10 cellular contexts compared by ENCODE assay signal in the genomic region with DNA sequence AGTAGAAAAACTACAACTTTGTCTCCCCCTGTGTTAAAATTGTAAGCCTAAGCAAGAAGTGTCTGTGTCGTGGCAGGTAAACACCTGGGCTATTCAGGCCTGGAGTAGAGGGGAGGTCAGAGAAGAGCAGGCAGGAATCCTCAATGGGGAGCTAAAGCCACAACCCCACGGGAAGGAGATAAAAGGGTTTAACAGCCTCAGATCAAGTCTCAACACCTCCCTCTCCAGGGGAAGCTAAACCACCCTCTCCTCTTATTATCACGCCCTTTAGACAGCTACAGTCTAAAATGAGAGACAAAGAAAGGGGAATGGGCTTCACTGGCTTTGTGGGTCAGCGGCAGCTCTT. TPM values are rescaled to one million over a fixed set of nuclear protein-coding genes. Genes with fewer than 3 reads are reported as not detected.
A peak's percentile ranks its signal among the peaks of the same experiment; 100 is the strongest.
DNase-seq lines count a peak whose midpoint lies in the region; ATAC-seq, FAIRE-seq and TF ChIP-seq lines count a peak whose summit lies in the region.
"Had no signal": no experiment of that assay in that cellular context is flagged by ENCODE, and none has a peak within 500 bp of the region (broad histone marks: within the 10 kb centered on the region; RNA-seq: fewer than 3 reads in every experiment).

No MANE protein-coding gene starts in this region.

- peak overlapping the region; percentile 4 for H3K4me3 ChIP-seq in NT2/D1 (ENCODE audit: insufficient read length, low read depth)
- H3K4me3 ChIP-seq in choroid plexus epithelial cell (ENCODE audit: low read depth, low read length) = peak overlapping the region; percentile 38
- peak overlapping the region in 2 of 3 donors; percentile 35 to 40 for H3K4me3 ChIP-seq in right lobe of liver
- peak overlapping the region in 4 of 5 donors; percentile 46 to 83 (median 64) for H3K4me3 ChIP-seq in subcutaneous abdominal adipose tissue (ENCODE audit: low read depth in 1 of 5, low read length in 5 of 5)

- intact Hi-C loops in right lobe of liver (cut with DNase I) = loop anchor here in 1 of 2 donors (5.0 kb wide), 1 partner anchor 145 kb away; no protein-coding TSS in a partner anchor

- DNase-seq in NT2/D1 (ENCODE audit: low read depth, low spot score) (no peak), choroid plexus epithelial cell (ENCODE audit: low read depth) (no peak), right lobe of liver (no peak), SIG-M5 (lab: John Stamatoyannopoulos, UW) (no peak), RCC 7860 (ENCODE audit: low spot score) (no peak)
- DNase-seq: activated CD4-positive, CD25-positive, alpha-beta regulatory T cell treated with anti-CD3 and anti-CD28 coated beads, Interleukin-2, amount 50 U/mL, for 72 hours; stimulated activated naive CD8-positive, alpha-beta T cell treated with anti-CD3 and anti-CD28 coated beads, Interleukin-15, amount 100 ng/mL, for 72 hours had no signal

- H3K4me1 ChIP-seq in NT2/D1 (ENCODE audit: insufficient read depth, insufficient read length) = peaks cover 12% of the 10 kb centered on the region
- peaks cover 0 to 34% (median 4%) of the 10 kb centered on the region in 4 donors for H3K4me1 ChIP-seq in right lobe of liver
- H3K4me1 ChIP-seq in subcutaneous abdominal adipose tissue (ENCODE audit: control insufficient read depth in 5 of 5, insufficient read depth in 5 of 5, low read length in 5 of 5) = peaks cover 5 to 36% (median 21%) of the 10 kb centered on the region in 5 donors

- H3K27ac ChIP-seq in right lobe of liver (peak overlapping the region in 1 of 3 donors; percentile 35), subcutaneous abdominal adipose tissue (ENCODE audit: low read depth, low read length) (no peak overlapping the region)

- TF ChIP-seq CTCF in choroid plexus epithelial cell (conservative IDR thresholded peaks at IDR 0.05; ENCODE audit: low read depth, low read length) (peak; percentile 9), right lobe of liver (IDR thresholded peaks at IDR 0.05) (no peak)

- H3K9me3 ChIP-seq in NT2/D1 (ENCODE audit: insufficient read depth, low read length) (no peaks in the 10 kb centered on the region), right lobe of liver (no peaks in the 10 kb centered on the region), subcutaneous abdominal adipose tissue (ENCODE audit: control insufficient read depth in 5 of 5, low read length in 5 of 5) (no peaks in the 10 kb centered on the region)
- H3K9me3 ChIP-seq: left lung had no signal

- H3K27me3 ChIP-seq in NT2/D1 (ENCODE audit: insufficient read depth, insufficient read length) (no peaks in the 10 kb centered on the region), right lobe of liver (no peaks in the 10 kb centered on the region), subcutaneous abdominal adipose tissue (ENCODE audit: control insufficient read depth in 5 of 5, insufficient read depth in 4 of 5, low read length in 5 of 5) (no peaks in the 10 kb centered on the region)

- TF ChIP-seq POLR2A in right lobe of liver (IDR thresholded peaks at IDR 0.05) = no peak

- H3K36me3 ChIP-seq in NT2/D1 (ENCODE audit: insufficient read depth, insufficient read length, low read length) (peaks cover 20% of the 10 kb centered on the region), right lobe of liver (no peaks in the 10 kb centered on the region), subcutaneous abdominal adipose tissue (ENCODE audit: control insufficient read depth in 5 of 5, insufficient read depth in 5 of 5, low read length in 5 of 5) (peaks cover 0 to 2% (median 0%) of the 10 kb centered on the region in 5 donors)
- H3K36me3 ChIP-seq: left lung had no signal

- H3K9ac ChIP-seq in NT2/D1 (ENCODE audit: insufficient read length, low read depth) = no peak overlapping the region
- H3K9ac ChIP-seq in subcutaneous abdominal adipose tissue (ENCODE audit: low read length in 5 of 5) = no peak overlapping the region

- ATAC-seq in right lobe of liver (no peak), HG02678 (IDR thresholded peaks at IDR 0.05; ENCODE audit: unreplicated experiment) (no peak)

- WGBS in right lobe of liver (ENCODE audit: insufficient coverage, low coverage, low lambda C conversion rate, missing lambda C conversion rate) = 33% methylated on average over 4 of the region's 4 CpGs

- no peak for FAIRE-seq in RCC 7860 (lab: Jason Lieb, UNC)

RNA-seq across cellular contexts. Expression of a gene that starts 11.6 kb away (rescaled TPM):
- total RNA-seq in right lobe of liver = 10 to 100 TPM in 2 of 6 experiments, 1 to 10 TPM in 4; 4.5 to 15.4 (median 8.2) TPM

Comparison
In these comparisons a context has a peak if more than half of its experiments do, and no peak if none do; other contexts are left out.
1. H3K4me3 ChIP-seq: peak in every context shown above with its lines; median percentile 64 in subcutaneous abdominal adipose tissue; 38 in choroid plexus epithelial cell; 38 in right lobe of liver; 4 in NT2/D1.